In the genomic region with DNA sequence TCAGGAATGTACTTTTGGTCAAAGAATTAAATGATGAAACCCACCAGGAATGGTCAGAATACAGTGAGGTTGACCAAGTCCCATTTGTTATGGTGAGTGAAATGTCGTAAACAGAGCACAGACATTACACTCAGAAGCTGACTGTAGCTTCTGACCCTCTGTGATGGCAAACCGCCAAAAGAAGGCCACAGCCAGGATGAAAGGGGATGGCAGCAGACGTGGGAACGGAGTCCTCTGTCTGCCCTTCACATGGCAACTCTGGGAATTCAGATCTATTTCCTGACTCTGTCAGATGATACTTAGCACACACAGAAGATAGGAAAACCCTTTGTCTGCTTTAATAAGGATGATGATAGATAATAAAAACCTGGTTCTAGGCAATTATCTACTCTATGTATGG, we compare ENCODE assay signal across 24 cellular contexts.
DNase-seq lines count a peak whose midpoint lies in the region; ATAC-seq and TF ChIP-seq lines count a peak whose summit lies in the region.
"Had no signal": no experiment of that assay in that cellular context is flagged by ENCODE, and none has a peak within 500 bp of the region (broad histone marks: within the 10 kb centered on the region; RNA-seq: fewer than 3 reads in every experiment).

No MANE protein-coding gene starts in this region.

- ATAC-seq in SK-N-SH treated with all-trans-retinoic acid at 6 μM for 48 hours (no peak; the same call in 2 of the 3 replicates), heart right ventricle (peak in 6 of 8 donors; percentile 50 to 78 (median 70)), GM21528 (IDR thresholded peaks at IDR 0.05; ENCODE audit: low FRiP score, unreplicated experiment) (no peak), HG03571 (IDR thresholded peaks at IDR 0.05; ENCODE audit: unreplicated experiment) (no peak), lower lobe of right lung (no peak)
- ATAC-seq: activated CD4-positive, alpha-beta T cell treated with anti-CD3 and anti-CD28 coated beads for 36 hours; activated CD8-positive, alpha-beta T cell treated with anti-CD3 and anti-CD28 coated beads, Interleukin-2, amount 10 ng/mL, durations not matched to agents 7 days and 5 days; Panc1; psoas muscle; stimulated activated naive CD8-positive, alpha-beta T cell treated with anti-CD3 and anti-CD28 coated beads, Interleukin-15, Interleukin-2, amounts not matched to agents 100 U/mL and 50 U/mL, for 24 hours had no signal

- no peak for TF ChIP-seq CTCF in heart right ventricle (IDR thresholded peaks at IDR 0.05)
- no peak for TF ChIP-seq CTCF in nephron progenitor cell (IDR thresholded peaks at IDR 0.05)
- no peak for TF ChIP-seq CTCF in lower lobe of right lung (IDR thresholded peaks at IDR 0.05)

- H3K9me3 ChIP-seq in heart right ventricle, result peaks cover 0 to 7% (median 0%) of the 10 kb centered on the region in 11 donors
- no peaks in the 10 kb centered on the region for H3K9me3 ChIP-seq in lower lobe of right lung
- H3K9me3 ChIP-seq: psoas muscle, testis had no signal

- no peak overlapping the region for H3K4me3 Mint-ChIP-seq in nephron progenitor cell
- H3K4me3 Mint-ChIP-seq: activated CD4-positive, alpha-beta T cell treated with anti-CD3 and anti-CD28 coated beads for 36 hours; activated CD8-positive, alpha-beta T cell treated with anti-CD3 and anti-CD28 coated beads, Interleukin-2, amount 10 ng/mL, durations not matched to agents 7 days and 5 days had no signal

- intact Hi-C loops in heart right ventricle (cut with DNase I) (no loop called here), lower lobe of right lung (cut with DNase I) (no loop called here)

- H3K4me1 ChIP-seq in heart right ventricle (peaks cover 0 to 5% (median 0%) of the 10 kb centered on the region in 9 donors), lower lobe of right lung (no peaks in the 10 kb centered on the region)
- H3K4me1 ChIP-seq: psoas muscle, testis had no signal

- H3K27ac ChIP-seq in heart right ventricle (no peak overlapping the region), lower lobe of right lung (no peak overlapping the region)
- H3K27ac ChIP-seq: psoas muscle, SK-N-MC, testis had no signal

- 10 to 11% methylated on average over 4 of the region's 4 CpGs for WGBS in heart right ventricle, 2 donors

- H3K36me3 ChIP-seq in heart right ventricle (no peaks in the 10 kb centered on the region), lower lobe of right lung (no peaks in the 10 kb centered on the region)

- H3K4me1 Mint-ChIP-seq in nephron progenitor cell, result peaks cover 21% of the 10 kb centered on the region
- H3K4me1 Mint-ChIP-seq: activated CD4-positive, alpha-beta T cell treated with anti-CD3 and anti-CD28 coated beads for 36 hours had no signal

- no peaks in the 10 kb centered on the region for H3K36me3 Mint-ChIP-seq in nephron progenitor cell (ENCODE audit: low read depth)

- H3K27me3 Mint-ChIP-seq in nephron progenitor cell (ENCODE audit: low read depth, poor library complexity), result peaks cover 2% of the 10 kb centered on the region
- H3K27me3 Mint-ChIP-seq: activated CD4-positive, alpha-beta T cell treated with anti-CD3 and anti-CD28 coated beads for 36 hours had no signal

- no peak overlapping the region for H3K27ac Mint-ChIP-seq in nephron progenitor cell
- H3K27ac Mint-ChIP-seq: activated CD4-positive, alpha-beta T cell treated with anti-CD3 and anti-CD28 coated beads for 36 hours; activated CD8-positive, alpha-beta T cell treated with anti-CD3 and anti-CD28 coated beads, Interleukin-2, amount 10 ng/mL, durations not matched to agents 7 days and 5 days had no signal

- DNase-seq in NCI-H1930 (lab: John Stamatoyannopoulos, UW) (peak; percentile 23 to 24), heart right ventricle (peak; percentile 7 to 32), nephron progenitor cell (peak; percentile 9), lower lobe of right lung (no peak)
- DNase-seq: activated CD4-positive, alpha-beta T cell treated with anti-CD3 and anti-CD28 coated beads for 36 hours; activated CD8-positive, alpha-beta T cell treated with anti-CD3 and anti-CD28 coated beads, Interleukin-2, amount 10 ng/mL, durations not matched to agents 7 days and 5 days; activated T-cell treated with anti-CD3 and anti-CD28 coated beads for 4 hours; C1 segment of cervical spinal cord; DND-41; glutamatergic neuron; Kasumi-1; mesendoderm; NCI-H2171; NCI-H510A treated with DMSO at 0.1 percent for 48 hours; occipital lobe; psoas muscle; stimulated activated naive CD8-positive, alpha-beta T cell treated with anti-CD3 and anti-CD28 coated beads, Interleukin-15, Interleukin-2, amounts not matched to agents 100 U/mL and 50 U/mL, for 24 hours; T-helper 2 cell; testis had no signal

- H3K9me3 Mint-ChIP-seq in nephron progenitor cell, result peaks cover 10% of the 10 kb centered on the region

- no peak overlapping the region for H3K4me3 ChIP-seq in heart right ventricle
- no peak overlapping the region for H3K4me3 ChIP-seq in lower lobe of right lung
- H3K4me3 ChIP-seq: psoas muscle, SK-N-MC, testis had no signal

- H3K27me3 ChIP-seq in heart right ventricle, result no peaks in the 10 kb centered on the region
- no peaks in the 10 kb centered on the region for H3K27me3 ChIP-seq in lower lobe of right lung (ENCODE audit: low read depth)
- H3K27me3 ChIP-seq: testis had no signal

TF ChIP-seq in SK-N-SH treated with all-trans-retinoic acid at 6 μM for 48 hours, 23 proteins besides CTCF, POLR2A, EP300 and RAD21:
- TF ChIP-seq, protein P1, sequence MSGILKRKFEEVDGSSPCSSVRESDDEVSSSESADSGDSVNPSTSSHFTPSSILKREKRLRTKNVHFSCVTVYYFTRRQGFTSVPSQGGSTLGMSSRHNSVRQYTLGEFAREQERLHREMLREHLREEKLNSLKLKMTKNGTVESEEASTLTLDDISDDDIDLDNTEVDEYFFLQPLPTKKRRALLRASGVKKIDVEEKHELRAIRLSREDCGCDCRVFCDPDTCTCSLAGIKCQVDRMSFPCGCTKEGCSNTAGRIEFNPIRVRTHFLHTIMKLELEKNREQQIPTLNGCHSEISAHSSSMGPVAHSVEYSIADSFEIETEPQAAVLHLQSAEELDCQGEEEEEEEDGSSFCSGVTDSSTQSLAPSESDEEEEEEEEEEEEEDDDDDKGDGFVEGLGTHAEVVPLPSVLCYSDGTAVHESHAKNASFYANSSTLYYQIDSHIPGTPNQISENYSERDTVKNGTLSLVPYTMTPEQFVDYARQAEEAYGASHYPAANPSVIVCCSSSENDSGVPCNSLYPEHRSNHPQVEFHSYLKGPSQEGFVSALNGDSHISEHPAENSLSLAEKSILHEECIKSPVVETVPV (CRISPR knock-in tag; IDR thresholded peaks at IDR 0.05), result no peak
- TF ChIP-seq, protein P2, sequence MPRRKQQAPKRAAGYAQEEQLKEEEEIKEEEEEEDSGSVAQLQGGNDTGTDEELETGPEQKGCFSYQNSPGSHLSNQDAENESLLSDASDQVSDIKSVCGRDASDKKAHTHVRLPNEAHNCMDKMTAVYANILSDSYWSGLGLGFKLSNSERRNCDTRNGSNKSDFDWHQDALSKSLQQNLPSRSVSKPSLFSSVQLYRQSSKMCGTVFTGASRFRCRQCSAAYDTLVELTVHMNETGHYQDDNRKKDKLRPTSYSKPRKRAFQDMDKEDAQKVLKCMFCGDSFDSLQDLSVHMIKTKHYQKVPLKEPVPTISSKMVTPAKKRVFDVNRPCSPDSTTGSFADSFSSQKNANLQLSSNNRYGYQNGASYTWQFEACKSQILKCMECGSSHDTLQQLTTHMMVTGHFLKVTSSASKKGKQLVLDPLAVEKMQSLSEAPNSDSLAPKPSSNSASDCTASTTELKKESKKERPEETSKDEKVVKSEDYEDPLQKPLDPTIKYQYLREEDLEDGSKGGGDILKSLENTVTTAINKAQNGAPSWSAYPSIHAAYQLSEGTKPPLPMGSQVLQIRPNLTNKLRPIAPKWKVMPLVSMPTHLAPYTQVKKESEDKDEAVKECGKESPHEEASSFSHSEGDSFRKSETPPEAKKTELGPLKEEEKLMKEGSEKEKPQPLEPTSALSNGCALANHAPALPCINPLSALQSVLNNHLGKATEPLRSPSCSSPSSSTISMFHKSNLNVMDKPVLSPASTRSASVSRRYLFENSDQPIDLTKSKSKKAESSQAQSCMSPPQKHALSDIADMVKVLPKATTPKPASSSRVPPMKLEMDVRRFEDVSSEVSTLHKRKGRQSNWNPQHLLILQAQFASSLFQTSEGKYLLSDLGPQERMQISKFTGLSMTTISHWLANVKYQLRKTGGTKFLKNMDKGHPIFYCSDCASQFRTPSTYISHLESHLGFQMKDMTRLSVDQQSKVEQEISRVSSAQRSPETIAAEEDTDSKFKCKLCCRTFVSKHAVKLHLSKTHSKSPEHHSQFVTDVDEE (CRISPR knock-in tag; IDR thresholded peaks at IDR 0.05), result no peak
- TF ChIP-seq CSDC2 (CRISPR knock-in tag; IDR thresholded peaks at IDR 0.05) (no peak), ZFP30 (CRISPR knock-in tag; IDR thresholded peaks at IDR 0.05) (no peak), ESRRG (CRISPR knock-in tag; IDR thresholded peaks at IDR 0.05) (no peak), TCF4 (CRISPR knock-in tag; IDR thresholded peaks at IDR 0.05; ENCODE audit: borderline replicate concordance) (0 out of 2 replicates have a peak, but pooled peaks have one; percentile 45)

Comparison
In these comparisons a context has a peak if more than half of its experiments do, and no peak if none do; other contexts are left out.
1. ATAC-seq: peak in heart right ventricle (6 of 8); none in SK-N-SH treated with all-trans-retinoic acid at 6 μM for 48 hours (single experiment), GM21528 (single experiment), HG03571 (single experiment) and lower lobe of right lung (0 of 2).